ENCODE assay signal across 2 cellular contexts in the genomic region with DNA sequence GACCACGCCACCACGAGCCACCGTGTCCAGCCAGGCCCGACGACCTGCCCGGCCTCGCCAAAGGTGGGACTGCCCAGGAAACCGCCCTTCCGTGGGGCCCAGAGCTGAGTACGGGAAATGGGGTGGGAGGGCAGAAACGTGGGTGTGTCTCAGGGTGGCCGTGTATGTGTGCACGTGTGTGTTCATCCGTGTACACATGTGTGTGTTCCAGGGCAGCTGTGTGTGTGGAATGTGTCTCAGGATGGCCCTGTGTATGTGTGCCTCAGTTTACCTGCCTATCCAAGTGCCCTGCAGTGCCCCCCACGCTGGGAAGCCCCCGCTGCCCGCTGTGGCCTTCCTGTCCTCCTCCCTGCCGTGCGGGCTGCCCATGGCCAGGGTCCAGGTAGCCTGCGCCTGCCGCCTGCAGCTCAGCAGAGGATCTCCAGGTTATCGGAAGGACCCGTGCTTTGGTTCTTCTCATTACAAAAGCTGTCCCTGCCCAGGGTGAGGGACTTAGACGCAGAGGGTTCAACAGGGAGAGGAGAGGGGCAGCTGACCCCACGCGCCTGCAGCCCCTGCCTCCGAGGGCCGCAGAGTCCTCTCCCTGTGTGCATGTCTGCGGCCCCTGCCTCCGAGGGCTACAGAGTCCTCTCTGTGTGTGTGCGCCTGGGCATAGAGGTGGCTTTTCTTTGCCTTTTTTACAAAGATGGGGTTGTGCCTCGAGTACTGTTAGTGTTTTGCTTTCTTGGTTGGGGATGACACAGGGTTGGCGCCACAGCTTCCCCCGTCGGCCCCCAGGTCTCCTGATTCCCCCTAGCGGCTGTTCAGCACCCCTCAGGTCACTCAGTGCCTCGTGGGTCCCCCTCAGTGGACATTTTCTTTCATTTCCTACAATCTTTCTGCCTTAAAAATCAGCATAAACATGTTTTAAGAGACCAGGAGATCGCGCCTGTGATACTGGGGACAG.
TF ChIP-seq lines count a peak whose summit lies in the region.

No MANE protein-coding gene starts in this region.

TF ChIP-seq in GM23338, 12 proteins besides CTCF, POLR2A, EP300 and RAD21 (continues in another document):
- TF ChIP-seq EZH2phosphoT487 (IDR thresholded peaks at IDR 0.05; ENCODE audit: unreplicated experiment) (no peak), ZNF331 (CRISPR knock-in tag; IDR thresholded peaks at IDR 0.05; ENCODE audit: low read depth) (no peak), NANOG (IDR thresholded peaks at IDR 0.05; ENCODE audit: borderline replicate concordance) (no peak), EZH2 (IDR thresholded peaks at IDR 0.05; ENCODE audit: low read depth, unreplicated experiment) (no peak), CREB1 (CRISPR knock-in tag; IDR thresholded peaks at IDR 0.05; ENCODE audit: low read depth) (no peak), ZNF114 (CRISPR knock-in tag; IDR thresholded peaks at IDR 0.05) (no peak), POLR2AphosphoS5 (IDR thresholded peaks at IDR 0.05; ENCODE audit: low read depth) (no peak), STAT1 (IDR thresholded peaks at IDR 0.05; ENCODE audit: unreplicated experiment) (no peak)
- TF ChIP-seq, protein P1, sequence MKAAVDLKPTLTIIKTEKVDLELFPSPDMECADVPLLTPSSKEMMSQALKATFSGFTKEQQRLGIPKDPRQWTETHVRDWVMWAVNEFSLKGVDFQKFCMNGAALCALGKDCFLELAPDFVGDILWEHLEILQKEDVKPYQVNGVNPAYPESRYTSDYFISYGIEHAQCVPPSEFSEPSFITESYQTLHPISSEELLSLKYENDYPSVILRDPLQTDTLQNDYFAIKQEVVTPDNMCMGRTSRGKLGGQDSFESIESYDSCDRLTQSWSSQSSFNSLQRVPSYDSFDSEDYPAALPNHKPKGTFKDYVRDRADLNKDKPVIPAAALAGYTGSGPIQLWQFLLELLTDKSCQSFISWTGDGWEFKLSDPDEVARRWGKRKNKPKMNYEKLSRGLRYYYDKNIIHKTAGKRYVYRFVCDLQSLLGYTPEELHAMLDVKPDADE (IDR thresholded peaks at IDR 0.05) = no peak
- TF ChIP-seq, protein P2, sequence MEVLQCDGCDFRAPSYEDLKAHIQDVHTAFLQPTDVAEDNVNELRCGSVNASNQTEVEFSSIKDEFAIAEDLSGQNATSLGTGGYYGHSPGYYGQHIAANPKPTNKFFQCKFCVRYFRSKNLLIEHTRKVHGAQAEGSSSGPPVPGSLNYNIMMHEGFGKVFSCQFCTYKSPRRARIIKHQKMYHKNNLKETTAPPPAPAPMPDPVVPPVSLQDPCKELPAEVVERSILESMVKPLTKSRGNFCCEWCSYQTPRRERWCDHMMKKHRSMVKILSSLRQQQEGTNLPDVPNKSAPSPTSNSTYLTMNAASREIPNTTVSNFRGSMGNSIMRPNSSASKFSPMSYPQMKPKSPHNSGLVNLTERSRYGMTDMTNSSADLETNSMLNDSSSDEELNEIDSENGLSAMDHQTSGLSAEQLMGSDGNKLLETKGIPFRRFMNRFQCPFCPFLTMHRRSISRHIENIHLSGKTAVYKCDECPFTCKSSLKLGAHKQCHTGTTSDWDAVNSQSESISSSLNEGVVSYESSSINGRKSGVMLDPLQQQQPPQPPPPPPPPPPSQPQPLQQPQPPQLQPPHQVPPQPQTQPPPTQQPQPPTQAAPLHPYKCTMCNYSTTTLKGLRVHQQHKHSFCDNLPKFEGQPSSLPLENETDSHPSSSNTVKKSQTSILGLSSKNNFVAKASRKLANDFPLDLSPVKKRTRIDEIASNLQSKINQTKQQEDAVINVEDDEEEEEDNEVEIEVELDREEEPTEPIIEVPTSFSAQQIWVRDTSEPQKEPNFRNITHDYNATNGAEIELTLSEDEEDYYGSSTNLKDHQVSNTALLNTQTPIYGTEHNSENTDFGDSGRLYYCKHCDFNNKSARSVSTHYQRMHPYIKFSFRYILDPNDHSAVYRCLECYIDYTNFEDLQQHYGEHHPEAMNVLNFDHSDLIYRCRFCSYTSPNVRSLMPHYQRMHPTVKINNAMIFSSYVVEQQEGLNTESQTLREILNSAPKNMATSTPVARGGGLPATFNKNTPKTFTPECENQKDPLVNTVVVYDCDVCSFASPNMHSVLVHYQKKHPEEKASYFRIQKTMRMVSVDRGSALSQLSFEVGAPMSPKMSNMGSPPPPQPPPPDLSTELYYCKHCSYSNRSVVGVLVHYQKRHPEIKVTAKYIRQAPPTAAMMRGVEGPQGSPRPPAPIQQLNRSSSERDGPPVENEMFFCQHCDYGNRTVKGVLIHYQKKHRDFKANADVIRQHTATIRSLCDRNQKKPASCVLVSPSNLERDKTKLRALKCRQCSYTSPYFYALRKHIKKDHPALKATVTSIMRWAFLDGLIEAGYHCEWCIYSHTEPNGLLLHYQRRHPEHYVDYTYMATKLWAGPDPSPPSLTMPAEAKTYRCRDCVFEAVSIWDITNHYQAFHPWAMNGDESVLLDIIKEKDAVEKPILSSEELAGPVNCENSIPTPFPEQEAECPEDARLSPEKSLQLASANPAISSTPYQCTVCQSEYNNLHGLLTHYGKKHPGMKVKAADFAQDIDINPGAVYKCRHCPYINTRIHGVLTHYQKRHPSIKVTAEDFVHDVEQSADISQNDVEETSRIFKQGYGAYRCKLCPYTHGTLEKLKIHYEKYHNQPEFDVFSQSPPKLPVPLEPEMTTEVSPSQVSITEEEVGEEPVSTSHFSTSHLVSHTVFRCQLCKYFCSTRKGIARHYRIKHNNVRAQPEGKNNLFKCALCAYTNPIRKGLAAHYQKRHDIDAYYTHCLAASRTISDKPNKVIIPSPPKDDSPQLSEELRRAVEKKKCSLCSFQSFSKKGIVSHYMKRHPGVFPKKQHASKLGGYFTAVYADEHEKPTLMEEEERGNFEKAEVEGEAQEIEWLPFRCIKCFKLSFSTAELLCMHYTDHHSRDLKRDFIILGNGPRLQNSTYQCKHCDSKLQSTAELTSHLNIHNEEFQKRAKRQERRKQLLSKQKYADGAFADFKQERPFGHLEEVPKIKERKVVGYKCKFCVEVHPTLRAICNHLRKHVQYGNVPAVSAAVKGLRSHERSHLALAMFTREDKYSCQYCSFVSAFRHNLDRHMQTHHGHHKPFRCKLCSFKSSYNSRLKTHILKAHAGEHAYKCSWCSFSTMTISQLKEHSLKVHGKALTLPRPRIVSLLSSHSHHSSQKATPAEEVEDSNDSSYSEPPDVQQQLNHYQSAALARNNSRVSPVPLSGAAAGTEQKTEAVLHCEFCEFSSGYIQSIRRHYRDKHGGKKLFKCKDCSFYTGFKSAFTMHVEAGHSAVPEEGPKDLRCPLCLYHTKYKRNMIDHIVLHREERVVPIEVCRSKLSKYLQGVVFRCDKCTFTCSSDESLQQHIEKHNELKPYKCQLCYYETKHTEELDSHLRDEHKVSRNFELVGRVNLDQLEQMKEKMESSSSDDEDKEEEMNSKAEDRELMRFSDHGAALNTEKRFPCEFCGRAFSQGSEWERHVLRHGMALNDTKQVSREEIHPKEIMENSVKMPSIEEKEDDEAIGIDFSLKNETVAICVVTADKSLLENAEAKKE (CRISPR knock-in tag; IDR thresholded peaks at IDR 0.05) = no peak

TF ChIP-seq in K562, 482 proteins besides CTCF, POLR2A, EP300 and RAD21:
- TF ChIP-seq SMC3 (conservative IDR thresholded peaks at IDR 0.05; ENCODE audit: insufficient read depth, low read depth, low read length) = peak; percentile 39; the same call in 1 of the 2 replicates
- TF ChIP-seq, protein P3, sequence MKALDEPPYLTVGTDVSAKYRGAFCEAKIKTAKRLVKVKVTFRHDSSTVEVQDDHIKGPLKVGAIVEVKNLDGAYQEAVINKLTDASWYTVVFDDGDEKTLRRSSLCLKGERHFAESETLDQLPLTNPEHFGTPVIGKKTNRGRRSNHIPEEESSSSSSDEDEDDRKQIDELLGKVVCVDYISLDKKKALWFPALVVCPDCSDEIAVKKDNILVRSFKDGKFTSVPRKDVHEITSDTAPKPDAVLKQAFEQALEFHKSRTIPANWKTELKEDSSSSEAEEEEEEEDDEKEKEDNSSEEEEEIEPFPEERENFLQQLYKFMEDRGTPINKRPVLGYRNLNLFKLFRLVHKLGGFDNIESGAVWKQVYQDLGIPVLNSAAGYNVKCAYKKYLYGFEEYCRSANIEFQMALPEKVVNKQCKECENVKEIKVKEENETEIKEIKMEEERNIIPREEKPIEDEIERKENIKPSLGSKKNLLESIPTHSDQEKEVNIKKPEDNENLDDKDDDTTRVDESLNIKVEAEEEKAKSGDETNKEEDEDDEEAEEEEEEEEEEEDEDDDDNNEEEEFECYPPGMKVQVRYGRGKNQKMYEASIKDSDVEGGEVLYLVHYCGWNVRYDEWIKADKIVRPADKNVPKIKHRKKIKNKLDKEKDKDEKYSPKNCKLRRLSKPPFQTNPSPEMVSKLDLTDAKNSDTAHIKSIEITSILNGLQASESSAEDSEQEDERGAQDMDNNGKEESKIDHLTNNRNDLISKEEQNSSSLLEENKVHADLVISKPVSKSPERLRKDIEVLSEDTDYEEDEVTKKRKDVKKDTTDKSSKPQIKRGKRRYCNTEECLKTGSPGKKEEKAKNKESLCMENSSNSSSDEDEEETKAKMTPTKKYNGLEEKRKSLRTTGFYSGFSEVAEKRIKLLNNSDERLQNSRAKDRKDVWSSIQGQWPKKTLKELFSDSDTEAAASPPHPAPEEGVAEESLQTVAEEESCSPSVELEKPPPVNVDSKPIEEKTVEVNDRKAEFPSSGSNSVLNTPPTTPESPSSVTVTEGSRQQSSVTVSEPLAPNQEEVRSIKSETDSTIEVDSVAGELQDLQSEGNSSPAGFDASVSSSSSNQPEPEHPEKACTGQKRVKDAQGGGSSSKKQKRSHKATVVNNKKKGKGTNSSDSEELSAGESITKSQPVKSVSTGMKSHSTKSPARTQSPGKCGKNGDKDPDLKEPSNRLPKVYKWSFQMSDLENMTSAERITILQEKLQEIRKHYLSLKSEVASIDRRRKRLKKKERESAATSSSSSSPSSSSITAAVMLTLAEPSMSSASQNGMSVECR (CRISPR knock-in tag; IDR thresholded peaks at IDR 0.05) = no peak
- TF ChIP-seq ZNF143 (CRISPR knock-in tag; IDR thresholded peaks at IDR 0.05) = 0 out of 2 replicates have a peak, but pooled peaks have one; percentile 20
- peak; percentile 23; the same call in 1 of the 2 replicates for TF ChIP-seq STAG1 (CRISPR knock-in tag; IDR thresholded peaks at IDR 0.05; ENCODE audit: borderline replicate concordance)
- no peak for TF ChIP-seq HDGF (IDR thresholded peaks at IDR 0.05)
